In the genomic region with DNA sequence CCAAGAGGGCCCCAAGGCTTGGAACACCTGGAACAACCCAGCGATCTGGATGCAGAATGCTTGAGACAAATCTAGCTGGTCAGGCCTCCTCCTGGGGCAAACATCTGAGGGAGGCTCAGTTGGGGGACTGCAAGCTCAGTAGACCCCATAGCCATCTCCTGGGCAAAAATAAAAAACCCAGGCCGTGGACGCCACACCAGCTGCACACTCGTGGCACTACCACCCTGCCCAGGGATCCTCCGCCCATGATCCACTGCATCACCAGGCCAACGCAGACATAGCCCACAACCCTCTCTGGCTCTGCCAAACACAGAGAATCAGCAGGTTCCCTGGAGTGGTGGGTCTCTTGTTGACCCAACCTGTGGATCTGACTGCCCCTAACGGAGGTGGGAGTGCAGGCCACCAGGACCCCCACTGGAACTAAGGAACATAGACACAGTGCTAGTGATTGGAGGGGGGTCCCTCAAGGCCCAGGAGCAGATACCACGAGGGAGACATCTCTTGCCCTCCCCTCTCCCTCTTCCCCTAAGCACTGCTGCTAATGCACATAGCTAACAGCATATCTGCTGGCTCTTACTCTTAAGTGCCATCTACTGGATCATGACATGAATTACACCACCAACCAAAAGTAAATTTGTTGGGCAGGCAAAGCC, we compare ENCODE assay signal across 8 cellular contexts.
A peak's percentile ranks its signal among the peaks of the same experiment; 100 is the strongest.
DNase-seq lines count a peak whose midpoint lies in the region; ATAC-seq and TF ChIP-seq lines count a peak whose summit lies in the region.

No MANE protein-coding gene starts in this region.

- TF ChIP-seq CTCF in KMS-11 (conservative IDR thresholded peaks at IDR 0.05; ENCODE audit: low read depth, low read length) (peak; percentile 99), endodermal cell (conservative IDR thresholded peaks at IDR 0.05) (peak; percentile 82)

- DNase-seq in Right ventricle myocardium inferior (ENCODE audit: missing footprints) (peak; percentile 17), cardiac septum (ENCODE audit: low spot score) (no peak), RPMI7951 (ENCODE audit: low read depth) (peak; percentile 49), endodermal cell (peak; percentile 73), mesenchymal stem cell (peak; percentile 52)
- DNase-seq in activated CD4-positive, CD25-positive, alpha-beta regulatory T cell treated with anti-CD3 and anti-CD28 coated beads, Interleukin-2, amount 50 U/mL, for 72 hours: no peak

- peak; percentile 34 for ATAC-seq in Right ventricle myocardium inferior
- no peak for ATAC-seq in GM21390 (IDR thresholded peaks at IDR 0.05; ENCODE audit: unreplicated experiment)

- intact Hi-C loops in Right ventricle myocardium inferior (cut with DNase I): loop anchor here (5.0 kb wide), 1 partner anchor 117 kb away; no protein-coding TSS in a partner anchor
- intact Hi-C loops in cardiac septum (cut with DNase I): loop anchor here (2.0 kb wide), 1 partner anchor 115 kb away; no protein-coding TSS in a partner anchor

- no peak overlapping the region for H2BK15ac ChIP-seq in mesenchymal stem cell (ENCODE audit: low read depth, poor library complexity, severe bottlenecking)

- H3K36me3 ChIP-seq in KMS-11 (ENCODE audit: insufficient read depth) (no peaks in the 10 kb centered on the region), endodermal cell (ENCODE audit: control insufficient read depth, insufficient read depth, low read length) (no peaks in the 10 kb centered on the region), mesenchymal stem cell (ENCODE audit: control insufficient read depth in 1 of 2, insufficient read depth in 2 of 2, low read depth in 1 of 2, low read length in 2 of 2) (no peaks in the 10 kb centered on the region)

- H3K4ac ChIP-seq in mesenchymal stem cell (ENCODE audit: low read depth in 1 of 2, low read length in 2 of 2): no peak overlapping the region

- H3K23ac ChIP-seq in mesenchymal stem cell (ENCODE audit: low read length in 2 of 2): no peak overlapping the region

- H3K14ac ChIP-seq in mesenchymal stem cell (ENCODE audit: low read length in 2 of 2): no peak overlapping the region

- H3K9ac ChIP-seq in KMS-11: no peak overlapping the region
- no peak overlapping the region for H3K9ac ChIP-seq in endodermal cell (ENCODE audit: extremely low read depth, low read length, poor library complexity, severe bottlenecking)
- peak overlapping the region; percentile 11 for H3K9ac ChIP-seq in mesenchymal stem cell (ENCODE audit: low read length)

- H4K91ac ChIP-seq in mesenchymal stem cell (ENCODE audit: low read length): no peak overlapping the region

- H3K27me3 ChIP-seq in KMS-11 (ENCODE audit: insufficient read depth, low read depth): no peaks in the 10 kb centered on the region
- H3K27me3 ChIP-seq in endodermal cell (ENCODE audit: control insufficient read depth, insufficient read depth, low read length, poor library complexity, severe bottlenecking): no peaks in the 10 kb centered on the region
- H3K27me3 ChIP-seq in mesenchymal stem cell (ENCODE audit: control insufficient read depth in 1 of 2, insufficient read depth in 1 of 2, low read length in 2 of 2): no peaks in the 10 kb centered on the region

- no peaks in the 10 kb centered on the region for H4K20me1 ChIP-seq in KMS-11 (ENCODE audit: insufficient read depth)

- H3K18ac ChIP-seq in mesenchymal stem cell (ENCODE audit: low read depth in 1 of 2, low read length in 2 of 2): no peak overlapping the region

- no peak overlapping the region for H2BK12ac ChIP-seq in mesenchymal stem cell (ENCODE audit: low read length in 2 of 2)

- H3K4me3 Mint-ChIP-seq in endodermal cell: no peak overlapping the region

- H3K27me3 Mint-ChIP-seq in endodermal cell (ENCODE audit: insufficient read depth): no peaks in the 10 kb centered on the region

- H3K27ac ChIP-seq in KMS-11: no peak overlapping the region
- no peak overlapping the region for H3K27ac ChIP-seq in endodermal cell (ENCODE audit: low read depth, low read length)
- H3K27ac ChIP-seq in mesenchymal stem cell (ENCODE audit: low read length, poor library complexity, severe bottlenecking): no peak overlapping the region

- peaks cover 5% of the 10 kb centered on the region for H3K9me3 Mint-ChIP-seq in endodermal cell

- no peak overlapping the region for H2AK5ac ChIP-seq in mesenchymal stem cell (ENCODE audit: low read length, severe bottlenecking)

- no peak overlapping the region for H3K4me2 ChIP-seq in KMS-11
- no peak overlapping the region for H3K4me2 ChIP-seq in mesenchymal stem cell (ENCODE audit: low read length, poor library complexity, severe bottlenecking)

- no peak overlapping the region for H2BK5ac ChIP-seq in mesenchymal stem cell (ENCODE audit: low read depth, low read length, poor library complexity, severe bottlenecking)

- no peak overlapping the region for H2BK120ac ChIP-seq in mesenchymal stem cell (ENCODE audit: low read depth, low read length)

- H3K4me3 ChIP-seq in KMS-11 (IDR thresholded peaks at IDR 0.05; ENCODE audit: insufficient read depth, low read depth, low read length) (no peak overlapping the region), endodermal cell (ENCODE audit: low read length) (no peak overlapping the region), mesenchymal stem cell (ENCODE audit: insufficient read depth in 1 of 2, low read depth in 1 of 2, low read length in 2 of 2) (no peak overlapping the region)

- H3K4me1 ChIP-seq in KMS-11 (ENCODE audit: low read depth, poor library complexity, severe bottlenecking) (peaks cover 5% of the 10 kb centered on the region), endodermal cell (ENCODE audit: control insufficient read depth, insufficient read depth, low read length) (no peaks in the 10 kb centered on the region), mesenchymal stem cell (ENCODE audit: control insufficient read depth, insufficient read depth, low read depth, low read length) (no peaks in the 10 kb centered on the region)

- H2AFZ ChIP-seq in KMS-11 (ENCODE audit: low read depth) (peak overlapping the region; percentile 24), mesenchymal stem cell (ENCODE audit: low read depth, low read length) (no peak overlapping the region)

- H3K27ac Mint-ChIP-seq in endodermal cell: no peak overlapping the region

- H3K79me1 ChIP-seq in mesenchymal stem cell (replicated peaks; ENCODE audit: low read length, poor library complexity, severe bottlenecking): no peaks in the 10 kb centered on the region

- H3K4me1 Mint-ChIP-seq in endodermal cell: no peaks in the 10 kb centered on the region

- H3K9me3 ChIP-seq in endodermal cell (ENCODE audit: control insufficient read depth, low read length) (peaks cover 8% of the 10 kb centered on the region), mesenchymal stem cell (ENCODE audit: control insufficient read depth, low read length) (no peaks in the 10 kb centered on the region)

- no peak overlapping the region for H4K8ac ChIP-seq in mesenchymal stem cell (ENCODE audit: low read length)

- no peaks in the 10 kb centered on the region for H3K79me2 ChIP-seq in KMS-11 (ENCODE audit: insufficient read depth, low read depth)

- H3K36me3 Mint-ChIP-seq in endodermal cell (ENCODE audit: low read depth): no peaks in the 10 kb centered on the region

- WGBS in endodermal cell (ENCODE audit: insufficient coverage in 1 of 2, insufficient read length in 1 of 2), 2 experiments: 77 to 80% methylated on average over 5 to 8 of the region's 8 CpGs
- whole genome bisulfite sequencing in mesenchymal stem cell: 80% methylated on average over 8 of the region's 8 CpGs

Comparison
In these comparisons a context has a peak if more than half of its experiments do, and no peak if none do; other contexts are left out.
1. DNase-seq: peak in Right ventricle myocardium inferior (single experiment), RPMI7951 (single experiment), endodermal cell (single experiment) and mesenchymal stem cell (single experiment); none in cardiac septum (single experiment) and activated CD4-positive, CD25-positive, alpha-beta regulatory T cell treated with anti-CD3 and anti-CD28 coated beads, Interleukin-2, amount 50 U/mL, for 72 hours (single experiment).